ENCODE assay signal across 9 cellular contexts in the genomic region with DNA sequence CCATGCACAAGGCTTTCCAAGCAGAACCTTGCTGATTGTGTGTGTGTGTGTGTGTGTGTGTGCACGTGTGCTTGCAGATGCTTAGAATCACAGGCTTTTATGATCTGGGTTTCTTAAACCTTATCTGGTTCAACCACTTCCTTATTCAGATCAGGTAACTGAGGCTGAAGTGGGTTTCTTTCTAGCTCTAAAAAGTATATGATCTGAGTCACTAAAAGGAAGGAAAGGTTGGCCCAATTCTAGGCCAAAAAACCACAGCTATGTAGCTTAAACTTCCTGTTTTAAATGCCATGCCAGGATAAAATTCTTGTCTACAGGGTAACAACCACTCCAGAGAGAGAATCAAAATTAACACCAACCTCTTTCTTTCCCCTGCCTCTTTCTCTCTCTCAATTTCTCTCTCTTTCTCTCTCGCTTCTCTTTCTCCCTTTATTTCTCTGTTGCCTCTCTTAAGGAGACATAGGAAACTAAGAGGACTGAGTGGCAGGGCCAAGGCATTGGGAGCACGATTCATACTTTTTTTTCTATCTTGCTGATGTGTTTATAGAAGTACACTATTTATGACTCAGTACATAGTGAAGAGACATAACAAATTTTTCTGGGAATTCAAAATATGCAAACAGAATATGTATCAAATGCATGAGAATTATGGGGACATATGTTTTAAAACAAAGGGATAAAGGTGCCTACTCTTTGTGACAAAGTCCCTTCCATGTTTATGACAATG.
A peak's percentile ranks its signal among the peaks of the same experiment; 100 is the strongest.
DNase-seq lines count a peak whose midpoint lies in the region; ATAC-seq lines count a peak whose summit lies in the region.
"Had no signal": no experiment of that assay in that cellular context is flagged by ENCODE, and none has a peak within 500 bp of the region (broad histone marks: within the 10 kb centered on the region; RNA-seq: fewer than 3 reads in every experiment).

No MANE protein-coding gene starts in this region.

- 0 out of 2 replicates have a peak, but pooled peaks cover 7% of the 10 kb centered on the region for H3K9me3 ChIP-seq in SJSA1 (replicated peaks)

- no peaks in the 10 kb centered on the region for H3K27me3 ChIP-seq in SJSA1 (replicated peaks)
- H3K27me3 ChIP-seq: heart right ventricle had no signal

- H3K27me3 Mint-ChIP-seq in stimulated activated naive CD8-positive, alpha-beta T cell treated with anti-CD3 and anti-CD28 coated beads, Interleukin-15, Interleukin-2, amounts not matched to agents 100 ng/mL and 50 ng/mL, for 24 hours: no peaks in the 10 kb centered on the region

- peak overlapping the region; percentile 3 for H3K4me3 Mint-ChIP-seq in stimulated activated naive CD8-positive, alpha-beta T cell treated with anti-CD3 and anti-CD28 coated beads, Interleukin-15, Interleukin-2, amounts not matched to agents 100 ng/mL and 50 ng/mL, for 24 hours

- H3K9me3 Mint-ChIP-seq in stimulated activated naive CD8-positive, alpha-beta T cell treated with anti-CD3 and anti-CD28 coated beads, Interleukin-15, Interleukin-2, amounts not matched to agents 100 ng/mL and 50 ng/mL, for 24 hours: peaks cover 5% of the 10 kb centered on the region

- H3K4me1 Mint-ChIP-seq in stimulated activated naive CD8-positive, alpha-beta T cell treated with anti-CD3 and anti-CD28 coated beads, Interleukin-15, Interleukin-2, amounts not matched to agents 100 ng/mL and 50 ng/mL, for 24 hours (ENCODE audit: low read depth): peaks cover 14% of the 10 kb centered on the region

- peak overlapping the region; percentile 95 for H3K27ac ChIP-seq in SJSA1

- H3K4me1 ChIP-seq in SJSA1 (replicated peaks): peaks cover 36% of the 10 kb centered on the region

- ATAC-seq in GM18498 (IDR thresholded peaks at IDR 0.05; ENCODE audit: unreplicated experiment): no peak
- ATAC-seq in HG02970 (IDR thresholded peaks at IDR 0.05; ENCODE audit: low FRiP score, unreplicated experiment): no peak

- H3K36me3 Mint-ChIP-seq in stimulated activated naive CD8-positive, alpha-beta T cell treated with anti-CD3 and anti-CD28 coated beads, Interleukin-15, Interleukin-2, amounts not matched to agents 100 ng/mL and 50 ng/mL, for 24 hours (ENCODE audit: low read depth): no peaks in the 10 kb centered on the region

- H3K4me3 ChIP-seq in SJSA1: no peak overlapping the region
- H3K4me3 ChIP-seq: heart right ventricle had no signal

- no peaks in the 10 kb centered on the region for H3K36me3 ChIP-seq in SJSA1
- H3K36me3 ChIP-seq: heart right ventricle had no signal

- DNase-seq in activated gamma-delta T cell treated with Interleukin-2 at 50 U/mL for 16 hours: peak; percentile 34
- DNase-seq in activated gamma-delta T cell (lab: John Stamatoyannopoulos, UW): no peak
- peak in 1 of 2 experiments; percentile 88 for DNase-seq in SJSA1 (ENCODE audit: low read depth in 1 of 2, low spot score in 2 of 2)
- peak; percentile 38 to 75 for DNase-seq in dermis microvascular lymphatic vessel endothelial cell (ENCODE audit: low read depth in 2 of 2)
- DNase-seq in amniotic stem cell (lab: John Stamatoyannopoulos, UW): no peak
- DNase-seq: heart right ventricle had no signal

- H3K27ac Mint-ChIP-seq in stimulated activated naive CD8-positive, alpha-beta T cell treated with anti-CD3 and anti-CD28 coated beads, Interleukin-15, Interleukin-2, amounts not matched to agents 100 ng/mL and 50 ng/mL, for 24 hours: no peak overlapping the region

Comparison
In these comparisons a context has a peak if more than half of its experiments do, and no peak if none do; other contexts are left out.
1. DNase-seq: peak in activated gamma-delta T cell treated with Interleukin-2 at 50 U/mL for 16 hours (single experiment) and dermis microvascular lymphatic vessel endothelial cell (2 of 2); none in activated gamma-delta T cell (single experiment) and amniotic stem cell (single experiment).